ENCODE assay signal across 8 cellular contexts in genomic region chr9:136728548-136729123, GRCh38. TPM values are rescaled to one million over a fixed set of nuclear protein-coding genes. Genes with fewer than 3 reads are reported as not detected.
A peak's percentile ranks its signal among the peaks of the same experiment; 100 is the strongest.
DNase-seq lines count a peak whose midpoint lies in the region; ATAC-seq, FAIRE-seq and TF ChIP-seq lines count a peak whose summit lies in the region.

No MANE protein-coding gene starts in this region.

- no peaks in the 10 kb centered on the region for H3K9me3 Mint-ChIP-seq in MCF 10A (ENCODE audit: unreplicated experiment)
- no peaks in the 10 kb centered on the region for H3K9me3 Mint-ChIP-seq in stimulated activated naive CD8-positive, alpha-beta T cell treated with anti-CD3 and anti-CD28 coated beads, Interleukin-15, Interleukin-2, amounts not matched to agents 100 ng/mL and 50 ng/mL, for 24 hours

- no peak for TF ChIP-seq CTCF in MCF 10A (IDR thresholded peaks at IDR 0.05; ENCODE audit: unreplicated experiment)
- no peak for TF ChIP-seq CTCF in kidney epithelial cell (IDR thresholded peaks at IDR 0.05; ENCODE audit: insufficient read depth, low read length, poor library complexity, severe bottlenecking)

- peaks cover 16% of the 10 kb centered on the region for H3K4me1 Mint-ChIP-seq in MCF 10A (ENCODE audit: insufficient read depth, unreplicated experiment)
- H3K4me1 Mint-ChIP-seq in stimulated activated naive CD8-positive, alpha-beta T cell treated with anti-CD3 and anti-CD28 coated beads, Interleukin-15, Interleukin-2, amounts not matched to agents 100 ng/mL and 50 ng/mL, for 24 hours (ENCODE audit: low read depth), result peaks cover 50% of the 10 kb centered on the region

- H3K27ac Mint-ChIP-seq in MCF 10A (ENCODE audit: low read depth, unreplicated experiment), result peak overlapping the region; percentile 16
- H3K27ac Mint-ChIP-seq in stimulated activated naive CD8-positive, alpha-beta T cell treated with anti-CD3 and anti-CD28 coated beads, Interleukin-15, Interleukin-2, amounts not matched to agents 100 ng/mL and 50 ng/mL, for 24 hours, result no peak overlapping the region

- no peak for TF ChIP-seq POLR2A in H54 (IDR thresholded peaks at IDR 0.05; ENCODE audit: low read depth, low read length)

- CTCF ChIA-PET in MCF 10A (lab: Yijun Ruan, JAX), result interaction anchor here (0.6 to 1.7 kb wide), 15 partner anchors 9 to 518 kb away, joined by 3 to 8 read pairs (median 3); no protein-coding TSS in a partner anchor

- no peaks in the 10 kb centered on the region for H3K9me3 ChIP-seq in Karpas-422 (ENCODE audit: low read length)

- peak overlapping the region; percentile 84 for H3K9ac ChIP-seq in Karpas-422 (ENCODE audit: low read length)

- H3K36me3 ChIP-seq in Karpas-422 (ENCODE audit: insufficient read depth, low read length) (peaks cover 23% of the 10 kb centered on the region), kidney epithelial cell (ENCODE audit: control insufficient read depth, insufficient read depth, low read length) (no peaks in the 10 kb centered on the region)

- no peaks in the 10 kb centered on the region for H3K9me2 ChIP-seq in Karpas-422 (replicated peaks; ENCODE audit: insufficient read depth, low read length)

- H3K4me1 ChIP-seq in Karpas-422 (ENCODE audit: low read length), result peaks cover 24% of the 10 kb centered on the region

- H3K27me3 ChIP-seq in Karpas-422 (ENCODE audit: low read length) (no peaks in the 10 kb centered on the region), kidney epithelial cell (ENCODE audit: control insufficient read depth, insufficient read depth, low read length) (no peaks in the 10 kb centered on the region)

- H3K27me3 Mint-ChIP-seq in MCF 10A (ENCODE audit: insufficient read depth, unreplicated experiment), result no peaks in the 10 kb centered on the region
- no peaks in the 10 kb centered on the region for H3K27me3 Mint-ChIP-seq in stimulated activated naive CD8-positive, alpha-beta T cell treated with anti-CD3 and anti-CD28 coated beads, Interleukin-15, Interleukin-2, amounts not matched to agents 100 ng/mL and 50 ng/mL, for 24 hours

- FAIRE-seq in H54 (lab: Jason Lieb, UNC), result no peak

- H3K4me3 ChIP-seq in Karpas-422 (ENCODE audit: low read length) (peak overlapping the region; percentile 98), kidney epithelial cell (ENCODE audit: low read depth, low read length) (peak overlapping the region; percentile 81)

- POLR2A ChIA-PET in MCF 10A (lab: Yijun Ruan, JAX), result interaction anchor here (0.7 to 5.1 kb wide), 23 partner anchors 9 to 1248 kb away, joined by 3 to 44 read pairs (median 4); partner anchors contain the start of genes LCN10, TMEM141 and TRAF2

- TSS peak; percentile 47 for BruUV-seq in MCF 10A (replicated peaks; lab: Mats Ljungman, UMichigan)

- peak overlapping the region; percentile 89 for H3K4me2 ChIP-seq in Karpas-422 (ENCODE audit: low read depth, low read length, poor library complexity, severe bottlenecking)

- peaks cover 45% of the 10 kb centered on the region for H3K36me3 Mint-ChIP-seq in MCF 10A (ENCODE audit: insufficient read depth, unreplicated experiment)
- H3K36me3 Mint-ChIP-seq in stimulated activated naive CD8-positive, alpha-beta T cell treated with anti-CD3 and anti-CD28 coated beads, Interleukin-15, Interleukin-2, amounts not matched to agents 100 ng/mL and 50 ng/mL, for 24 hours (ENCODE audit: low read depth), result peaks cover 37% of the 10 kb centered on the region

- intact Hi-C loops in MCF 10A (cut with micrococcal nuclease), result no loop called here

- H4K20me1 ChIP-seq in Karpas-422 (ENCODE audit: insufficient read depth, low read depth, low read length), result peaks cover 30% of the 10 kb centered on the region

- H3K4me3 Mint-ChIP-seq in MCF 10A (ENCODE audit: unreplicated experiment), result peak overlapping the region; percentile 91
- H3K4me3 Mint-ChIP-seq in stimulated activated naive CD8-positive, alpha-beta T cell treated with anti-CD3 and anti-CD28 coated beads, Interleukin-15, Interleukin-2, amounts not matched to agents 100 ng/mL and 50 ng/mL, for 24 hours, result peak overlapping the region; percentile 70

- DNase-seq in EL (peak; percentile 59), Karpas-422 (no peak), MCF 10A (ENCODE audit: unreplicated experiment) (peak; percentile 36), kidney epithelial cell (ENCODE audit: low read depth) (no peak), H54 (ENCODE audit: insufficient read length, low spot score) (no peak), DMS153 treated with DMSO at 0.1 percent for 48 hours (lab: John Stamatoyannopoulos, UW; ENCODE audit: unreplicated experiment) (no peak)

- H2AFZ ChIP-seq in Karpas-422 (ENCODE audit: low read length), result peak overlapping the region; percentile 91; the same call in 1 of the 2 replicates

- H3K27ac ChIP-seq in Karpas-422 (ENCODE audit: low read length), result no peak overlapping the region

- peaks cover 13% of the 10 kb centered on the region for H3K79me2 ChIP-seq in Karpas-422 (ENCODE audit: low read length)

- peak; percentile 12 for ATAC-seq in GM21526 (IDR thresholded peaks at IDR 0.05; ENCODE audit: low FRiP score, unreplicated experiment)

RNA-seq across cellular contexts. Expression of gene LCN10, which starts 14.1 kb away (rescaled TPM):
- total RNA-seq in Karpas-422 (2014; rRNA removed; shearing (Covaris generic); ENCODE audit: low replicate concordance), result not detected in 2 replicates
- total RNA-seq in MCF 10A (2022) (not detected in 2 replicates), kidney epithelial cell (0.21 TPM in 1 of 2 replicates, not detected in the other)

RNA-seq across cellular contexts. Expression of gene DIPK1B, which starts 16.3 kb away (rescaled TPM):
- total RNA-seq in Karpas-422 (2014; rRNA removed; shearing (Covaris generic); ENCODE audit: low replicate concordance), result not detected in 2 replicates
- not detected in 2 replicates for total RNA-seq in MCF 10A (2022)
- 17.1 and 27.0 TPM in 2 replicates for total RNA-seq in kidney epithelial cell

RNA-seq across cellular contexts. Expression of gene LCN6, which starts 19.7 kb away (rescaled TPM):
- total RNA-seq in Karpas-422 (2014; rRNA removed; shearing (Covaris generic); ENCODE audit: low replicate concordance), result not detected in 2 replicates
- total RNA-seq in MCF 10A (2022), result not detected in 2 replicates
- total RNA-seq in kidney epithelial cell, result not detected in 2 replicates

RNA-seq across cellular contexts. Expression of gene LCN8, which starts 29.4 kb away (rescaled TPM):
- total RNA-seq in Karpas-422 (2014; rRNA removed; shearing (Covaris generic); ENCODE audit: low replicate concordance), result not detected in 2 replicates
- not detected in 2 replicates for total RNA-seq in MCF 10A (2022)
- total RNA-seq in kidney epithelial cell, result not detected in 2 replicates

RNA-seq across cellular contexts. Expression of gene LCN15, which starts 35.7 kb away (rescaled TPM):
- not detected in 2 replicates for total RNA-seq in Karpas-422 (2014; rRNA removed; shearing (Covaris generic); ENCODE audit: low replicate concordance)
- total RNA-seq in MCF 10A (2022) (not detected in 2 replicates), kidney epithelial cell (not detected in 2 replicates)

Comparison
In these comparisons a context has a peak if more than half of its experiments do, and no peak if none do; other contexts are left out.
1. DNase-seq: peak in EL (single experiment) and MCF 10A (single experiment); none in Karpas-422 (single experiment), kidney epithelial cell (single experiment), H54 (single experiment) and DMS153 treated with DMSO at 0.1 percent for 48 hours (single experiment).
2. RNA of gene DIPK1B, which starts 16.3 kb away (total RNA-seq): 17.1 to 27.0 TPM in kidney epithelial cell; not detected in Karpas-422 and not detected in MCF 10A; every median in the first group is over 10 times any median in the second.